11 cellular contexts compared by ENCODE assay signal in genomic region chr5:1515311-1515920, GRCh38. TPM values are rescaled to one million over a fixed set of nuclear protein-coding genes. Genes with fewer than 3 reads are reported as not detected.
DNase-seq lines count a peak whose midpoint lies in the region; ATAC-seq and TF ChIP-seq lines count a peak whose summit lies in the region.
"Had no signal": no experiment of that assay in that cellular context is flagged by ENCODE, and none has a peak within 500 bp of the region (broad histone marks: within the 10 kb centered on the region; RNA-seq: fewer than 3 reads in every experiment).

No MANE protein-coding gene starts in this region.

- in situ Hi-C loops in G401 (cut with HindIII; ENCODE audit: low sequenced_read_pairs): no loop called here

- WGBS in aorta, 2 donors: 84 to 86% methylated on average over 11 of the region's 11 CpGs
- WGBS in esophagus squamous epithelium, 2 donors: 88 to 95% methylated on average over 2 to 4 of the region's 11 CpGs

- peak overlapping the region; percentile 39 for H3K27ac Mint-ChIP-seq in mesothelial cell of epicardium

- no peak for TF ChIP-seq CTCF in mesothelial cell of epicardium (IDR thresholded peaks at IDR 0.05; ENCODE audit: unreplicated experiment)
- no peak for TF ChIP-seq CTCF in esophagus squamous epithelium (IDR thresholded peaks at IDR 0.05)

- intact Hi-C loops in Right ventricle myocardium superior (cut with DNase I): no loop called here
- intact Hi-C loops in Right ventricle myocardium inferior (cut with DNase I): no loop called here
- intact Hi-C loops in aorta (cut with DNase I): no loop called here
- intact Hi-C loops in esophagus squamous epithelium (cut with DNase I): no loop called here

- no peaks in the 10 kb centered on the region for H3K27me3 Mint-ChIP-seq in mesothelial cell of epicardium (ENCODE audit: low read depth)
- H3K27me3 Mint-ChIP-seq: CD4-positive, CD25-positive, alpha-beta regulatory T cell had no signal

- H3K27ac ChIP-seq in aorta (ENCODE audit: low read depth in 1 of 2, low read length in 2 of 2): no peak overlapping the region
- H3K27ac ChIP-seq in esophagus squamous epithelium: no peak overlapping the region

- H3K4me1 Mint-ChIP-seq in mesothelial cell of epicardium: peaks cover 28% of the 10 kb centered on the region

- H3K27me3 ChIP-seq in aorta (ENCODE audit: control insufficient read depth in 1 of 2, insufficient read depth in 2 of 2, low read length in 1 of 2) (no peaks in the 10 kb centered on the region), esophagus squamous epithelium (no peaks in the 10 kb centered on the region)

- no peaks in the 10 kb centered on the region for H3K9me3 Mint-ChIP-seq in mesothelial cell of epicardium
- H3K9me3 Mint-ChIP-seq: CD4-positive, CD25-positive, alpha-beta regulatory T cell had no signal

- ATAC-seq in Right ventricle myocardium superior (ENCODE audit: poor library complexity) (no peak), Right ventricle myocardium inferior (no peak), aorta (ENCODE audit: low FRiP score) (no peak), GM21367 (IDR thresholded peaks at IDR 0.05; ENCODE audit: unreplicated experiment) (no peak)

- H3K36me3 Mint-ChIP-seq in mesothelial cell of epicardium: peaks cover 8% of the 10 kb centered on the region

- H3K36me3 ChIP-seq in aorta (ENCODE audit: control insufficient read depth in 1 of 2, insufficient read depth in 2 of 2, low read length in 1 of 2) (no peaks in the 10 kb centered on the region), esophagus squamous epithelium (peaks cover 0 to 65% (median 5%) of the 10 kb centered on the region in 3 donors)

- H3K9me3 ChIP-seq in aorta (ENCODE audit: control insufficient read depth, low read length): no peaks in the 10 kb centered on the region
- H3K9me3 ChIP-seq in esophagus squamous epithelium: no peaks in the 10 kb centered on the region

- TF ChIP-seq POLR2A in esophagus squamous epithelium (IDR thresholded peaks at IDR 0.05): no peak

- H3K4me3 Mint-ChIP-seq in mesothelial cell of epicardium: no peak overlapping the region
- H3K4me3 Mint-ChIP-seq: CD4-positive, CD25-positive, alpha-beta regulatory T cell had no signal

- H3K4me3 ChIP-seq in aorta (ENCODE audit: low read length in 2 of 2): no peak overlapping the region
- no peak overlapping the region for H3K4me3 ChIP-seq in esophagus squamous epithelium

- DNase-seq in Right ventricle myocardium superior (peak; percentile 34), Right ventricle myocardium inferior (ENCODE audit: missing footprints) (no peak), ecto neural progenitor cell (ENCODE audit: low spot score) (peak; percentile 48), mesothelial cell of epicardium (ENCODE audit: low spot score in 2 of 2, unreplicated experiment in 2 of 2) (peak; percentile 7 to 37), aorta (peak; percentile 41 to 67), esophagus squamous epithelium (lab: John Stamatoyannopoulos, UW) (no peak), G401 (ENCODE audit: low spot score) (no peak)
- DNase-seq: amygdala; CD4-positive, CD25-positive, alpha-beta regulatory T cell; NCI-H510A treated with DMSO at 0.1 percent for 48 hours had no signal

- H3K4me1 ChIP-seq in aorta (ENCODE audit: control insufficient read depth in 1 of 2, insufficient read depth in 2 of 2, low read length in 2 of 2) (no peaks in the 10 kb centered on the region), esophagus squamous epithelium (peaks cover 0 to 14% (median 3%) of the 10 kb centered on the region in 3 donors)

RNA-seq across cellular contexts. Expression of gene LPCAT1, which starts 8.3 kb away (rescaled TPM):
- 11.5 TPM for total RNA-seq in Right ventricle myocardium superior
- total RNA-seq in Right ventricle myocardium inferior: 13.4 TPM
- 73.9 to 76.8 TPM (median 74.8 TPM) in 3 replicates for total RNA-seq in mesothelial cell of epicardium
- total RNA-seq in aorta: 10 to 100 TPM; 38.7 to 68.7 TPM
- polyA plus RNA-seq in aorta: 10 to 100 TPM in 1 of 2 donors, 1 to 10 TPM in 1; 6.4 to 34.2 TPM
- 10 to 100 TPM in 3 of 4 donors, 1 to 10 TPM in 1; 7.7 to 44.8 (median 12.0) TPM for total RNA-seq in esophagus squamous epithelium
- 71.5 and 143 TPM in 2 replicates for total RNA-seq in G401 (2014; rRNA removed; shearing (Covaris generic))

Comparison
In these comparisons a context has a peak if more than half of its experiments do, and no peak if none do; other contexts are left out.
1. DNase-seq: peak in Right ventricle myocardium superior (single experiment), ecto neural progenitor cell (single experiment), mesothelial cell of epicardium (2 of 2) and aorta (2 of 2); none in Right ventricle myocardium inferior (single experiment), esophagus squamous epithelium (single experiment) and G401 (single experiment).